In the genomic region with DNA sequence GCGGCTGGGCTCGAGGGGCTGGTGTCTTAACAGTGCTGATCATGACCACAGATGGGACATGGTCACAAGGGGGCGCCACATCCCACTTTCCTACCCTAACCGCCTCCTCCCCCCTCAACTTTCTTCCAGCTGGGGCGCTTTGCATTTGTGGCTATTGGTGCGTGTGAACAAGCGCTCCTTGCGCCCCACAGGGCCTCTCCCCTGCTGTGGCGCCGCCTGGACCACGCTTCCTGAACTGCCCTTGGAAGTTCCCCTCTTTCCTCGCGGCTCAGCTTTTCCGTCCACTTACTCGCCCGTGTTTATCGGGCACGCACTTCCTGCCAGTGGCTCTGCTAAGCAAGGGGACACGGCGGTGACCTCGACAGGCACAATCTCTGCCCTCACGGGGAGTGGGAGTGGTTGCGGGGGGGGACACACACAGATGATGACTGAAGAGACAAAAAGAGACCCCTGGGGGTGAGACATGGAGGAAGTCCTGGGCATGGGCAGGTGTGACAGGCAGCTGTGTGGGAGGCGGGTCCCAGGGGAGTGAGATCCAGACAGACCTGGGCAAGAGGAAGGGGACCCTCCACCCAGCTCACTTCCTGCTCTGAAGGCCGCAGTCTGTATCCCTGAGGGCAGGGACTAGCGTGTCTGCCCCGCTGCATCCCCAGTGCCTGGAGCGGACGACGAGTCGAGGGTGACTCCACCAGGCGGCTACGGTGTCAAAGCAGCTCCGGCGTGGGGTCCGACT, we compare ENCODE assay signal across 8 cellular contexts. TPM values are rescaled to one million over a fixed set of nuclear protein-coding genes. Genes with fewer than 3 reads are reported as not detected.
A peak's percentile ranks its signal among the peaks of the same experiment; 100 is the strongest.
DNase-seq lines count a peak whose midpoint lies in the region; ATAC-seq and TF ChIP-seq lines count a peak whose summit lies in the region.

No MANE protein-coding gene starts in this region.

- H3K27ac ChIP-seq in left lung, result peak overlapping the region in 1 of 2 donors; percentile 41

- H3K4me1 ChIP-seq in left lung, result peaks cover 8 to 14% of the 10 kb centered on the region in 2 donors

- H3K4me3 ChIP-seq in choroid plexus epithelial cell (ENCODE audit: low read depth, low read length), result peak overlapping the region; percentile 50
- H3K4me3 ChIP-seq in left lung, result peak overlapping the region; percentile 19 to 34

- ATAC-seq in HG02840 (IDR thresholded peaks at IDR 0.05; ENCODE audit: low FRiP score, unreplicated experiment), result peak; percentile 58
- ATAC-seq in left lung, result peak; percentile 94

- H3K36me3 ChIP-seq in left lung, result peaks cover 0 to 9% of the 10 kb centered on the region in 2 donors

- peak; percentile 89 for DNase-seq in GM10266 (ENCODE audit: extremely low spot score)
- DNase-seq in NCI-H2081 treated with DMSO at 0.1 percent for 48 hours (lab: John Stamatoyannopoulos, UW), result peak; percentile 11
- DNase-seq in activated CD4-positive, CD25-positive, alpha-beta regulatory T cell treated with anti-CD3 and anti-CD28 coated beads, Interleukin-2, amount 50 U/mL, for 72 hours, result peak; percentile 72
- DNase-seq in choroid plexus epithelial cell (ENCODE audit: low read depth), result peak; percentile 92
- DNase-seq in left lung, result peak; percentile 79 to 87
- DNase-seq in stimulated activated CD4-positive, alpha-beta T cell treated with anti-CD3 and anti-CD28 coated beads, Interleukin-1b, Interleukin-23, amount 100 ng/mL, for 48 hours, result peak; percentile 70
- DNase-seq in cortex of kidney (lab: John Stamatoyannopoulos, UW), result no peak

- peak; percentile 62 for TF ChIP-seq CTCF in GM10266 (IDR thresholded peaks at IDR 0.05; ENCODE audit: control insufficient read depth, insufficient read depth, low read depth, missing control alignments)
- peak; percentile 76 for TF ChIP-seq CTCF in choroid plexus epithelial cell (conservative IDR thresholded peaks at IDR 0.05; ENCODE audit: low read depth, low read length)
- TF ChIP-seq CTCF in left lung (IDR thresholded peaks at IDR 0.05), result peak in 1 of 2 donors; percentile 53

- intact Hi-C loops in left lung (cut with DNase I), result no loop called here

- H3K9me3 ChIP-seq in left lung, result no peaks in the 10 kb centered on the region

- H3K27me3 ChIP-seq in left lung, result peaks cover 0 to 8% of the 10 kb centered on the region in 2 donors

RNA-seq across cellular contexts. Expression of gene ZNF787, which starts 40.3 kb away (rescaled TPM):
- total RNA-seq in left lung, result 10 to 100 TPM; 26.4 to 44.6 TPM
